ENCODE assay signal across 8 cellular contexts in genomic region chr10:125343118-125343752, GRCh38.
DNase-seq lines count a peak whose midpoint lies in the region; ATAC-seq and TF ChIP-seq lines count a peak whose summit lies in the region.

No MANE protein-coding gene starts in this region.

- H3K36me3 Mint-ChIP-seq in nephron progenitor cell (ENCODE audit: low read depth): no peaks in the 10 kb centered on the region
- no peaks in the 10 kb centered on the region for H3K36me3 Mint-ChIP-seq in activated T-helper 1 cell treated with anti-CD3 and anti-CD28 coated beads, Interleukin-12 subunit alpha, Interleukin-12 subunit beta, Interleukin-2, Interleukin-4 antibody, amounts not matched to agents 30 ng/mL and 10 ng/mL and 1 ng/mL, durations not matched to agents 14 hours and 24 hours and 36 hours (ENCODE audit: low read depth)

- peaks cover 10% of the 10 kb centered on the region for H3K9me3 Mint-ChIP-seq in nephron progenitor cell
- H3K9me3 Mint-ChIP-seq in activated T-helper 1 cell treated with anti-CD3 and anti-CD28 coated beads, Interleukin-12 subunit alpha, Interleukin-12 subunit beta, Interleukin-2, Interleukin-4 antibody, amounts not matched to agents 30 ng/mL and 10 ng/mL and 1 ng/mL, durations not matched to agents 14 hours and 24 hours and 36 hours: no peaks in the 10 kb centered on the region

- peaks cover 3% of the 10 kb centered on the region for H3K4me1 ChIP-seq in colonic mucosa

- H3K27me3 ChIP-seq in colonic mucosa: no peaks in the 10 kb centered on the region

- DNase-seq in DMS53 (lab: John Stamatoyannopoulos, UW): peak; percentile 57
- DNase-seq in KG1 (lab: John Stamatoyannopoulos, UW): peak; percentile 10
- DNase-seq in colonic mucosa: peak; percentile 44
- DNase-seq in nephron progenitor cell: peak; percentile 17
- no peak for DNase-seq in activated T-helper 1 cell treated with anti-CD3 and anti-CD28 coated beads, Interleukin-12 subunit alpha, Interleukin-12 subunit beta, Interleukin-2, Interleukin-4 antibody, amounts not matched to agents 30 ng/mL and 10 ng/mL and 1 ng/mL, durations not matched to agents 14 hours and 24 hours and 36 hours (ENCODE audit: low spot score)
- no peak for DNase-seq in amniotic stem cell (lab: John Stamatoyannopoulos, UW)

- H3K9ac ChIP-seq in colonic mucosa (ENCODE audit: low read depth in 2 of 2, low read length in 2 of 2): no peak overlapping the region

- no peaks in the 10 kb centered on the region for H3K36me3 ChIP-seq in colonic mucosa

- H3K4me1 Mint-ChIP-seq in nephron progenitor cell: peaks cover 9% of the 10 kb centered on the region
- no peaks in the 10 kb centered on the region for H3K4me1 Mint-ChIP-seq in activated T-helper 1 cell treated with anti-CD3 and anti-CD28 coated beads, Interleukin-12 subunit alpha, Interleukin-12 subunit beta, Interleukin-2, Interleukin-4 antibody, amounts not matched to agents 30 ng/mL and 10 ng/mL and 1 ng/mL, durations not matched to agents 14 hours and 24 hours and 36 hours (ENCODE audit: low read depth)

- ATAC-seq in HG02938 (IDR thresholded peaks at IDR 0.05; ENCODE audit: unreplicated experiment) (no peak), HG02885 (IDR thresholded peaks at IDR 0.05; ENCODE audit: poor library complexity, unreplicated experiment) (no peak)

- no peaks in the 10 kb centered on the region for H3K9me3 ChIP-seq in colonic mucosa

- intact Hi-C loops in colonic mucosa (cut with DNase I): loop anchor here (10.0 kb wide), 2 partner anchors 178 to 298 kb away; partner anchors contain the start of gene CTBP2
- intact Hi-C loops in activated T-helper 1 cell treated with anti-CD3 and anti-CD28 coated beads, Interleukin-12 subunit alpha, Interleukin-12 subunit beta, Interleukin-2, Interleukin-4 antibody, amounts not matched to agents 30 ng/mL and 10 ng/mL and 1 ng/mL, durations not matched to agents 14 hours and 24 hours and 36 hours (cut with micrococcal nuclease): no loop called here

- peak; percentile 49 for TF ChIP-seq CTCF in colonic mucosa (IDR thresholded peaks at IDR 0.05)
- peak; percentile 38 for TF ChIP-seq CTCF in nephron progenitor cell (IDR thresholded peaks at IDR 0.05)

- no peak overlapping the region for H3K27ac Mint-ChIP-seq in nephron progenitor cell
- no peak overlapping the region for H3K27ac Mint-ChIP-seq in activated T-helper 1 cell treated with anti-CD3 and anti-CD28 coated beads, Interleukin-12 subunit alpha, Interleukin-12 subunit beta, Interleukin-2, Interleukin-4 antibody, amounts not matched to agents 30 ng/mL and 10 ng/mL and 1 ng/mL, durations not matched to agents 14 hours and 24 hours and 36 hours

- H3K27me3 Mint-ChIP-seq in nephron progenitor cell (ENCODE audit: low read depth, poor library complexity): peaks cover 3% of the 10 kb centered on the region
- peaks cover 1% of the 10 kb centered on the region for H3K27me3 Mint-ChIP-seq in activated T-helper 1 cell treated with anti-CD3 and anti-CD28 coated beads, Interleukin-12 subunit alpha, Interleukin-12 subunit beta, Interleukin-2, Interleukin-4 antibody, amounts not matched to agents 30 ng/mL and 10 ng/mL and 1 ng/mL, durations not matched to agents 14 hours and 24 hours and 36 hours (ENCODE audit: insufficient read depth)

- H3K27ac ChIP-seq in colonic mucosa: no peak overlapping the region

- no peak overlapping the region for H3K4me3 ChIP-seq in colonic mucosa

- no peak overlapping the region for H3K4me3 Mint-ChIP-seq in nephron progenitor cell
- H3K4me3 Mint-ChIP-seq in activated T-helper 1 cell treated with anti-CD3 and anti-CD28 coated beads, Interleukin-12 subunit alpha, Interleukin-12 subunit beta, Interleukin-2, Interleukin-4 antibody, amounts not matched to agents 30 ng/mL and 10 ng/mL and 1 ng/mL, durations not matched to agents 14 hours and 24 hours and 36 hours: no peak overlapping the region

Comparison
In these comparisons a context has a peak if more than half of its experiments do, and no peak if none do; other contexts are left out.
1. DNase-seq: peak in DMS53 (single experiment), KG1 (single experiment), colonic mucosa (single experiment) and nephron progenitor cell (single experiment); none in activated T-helper 1 cell treated with anti-CD3 and anti-CD28 coated beads, Interleukin-12 subunit alpha, Interleukin-12 subunit beta, Interleukin-2, Interleukin-4 antibody, amounts not matched to agents 30 ng/mL and 10 ng/mL and 1 ng/mL, durations not matched to agents 14 hours and 24 hours and 36 hours (single experiment) and amniotic stem cell (single experiment).